ENCODE assay signal across 1 cellular context in the genomic region with DNA sequence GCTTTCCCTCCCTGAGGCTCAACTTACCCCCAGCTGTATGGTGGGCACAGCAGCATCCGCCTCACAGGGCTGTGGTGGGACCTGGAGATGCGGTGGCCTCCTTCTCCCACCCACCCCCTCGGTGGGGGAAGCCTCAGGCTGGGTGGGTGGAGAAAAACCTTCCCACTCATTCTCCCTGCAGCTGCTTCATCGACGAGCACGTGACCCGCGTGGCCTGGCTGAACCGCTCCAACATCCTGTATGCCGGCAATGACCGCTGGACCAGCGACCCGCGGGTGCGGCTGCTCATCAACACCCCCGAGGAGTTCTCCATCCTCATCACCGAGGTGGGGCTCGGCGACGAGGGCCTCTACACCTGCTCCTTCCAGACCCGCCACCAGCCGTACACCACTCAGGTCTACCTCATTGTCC.
TF ChIP-seq lines count a peak whose summit lies in the region.

No MANE protein-coding gene starts in this region.

TF ChIP-seq in K562, 482 proteins besides CTCF, POLR2A, EP300 and RAD21 (continues in another document):
- no peak for TF ChIP-seq DPF2 (IDR thresholded peaks at IDR 0.05)
- TF ChIP-seq, protein P1, sequence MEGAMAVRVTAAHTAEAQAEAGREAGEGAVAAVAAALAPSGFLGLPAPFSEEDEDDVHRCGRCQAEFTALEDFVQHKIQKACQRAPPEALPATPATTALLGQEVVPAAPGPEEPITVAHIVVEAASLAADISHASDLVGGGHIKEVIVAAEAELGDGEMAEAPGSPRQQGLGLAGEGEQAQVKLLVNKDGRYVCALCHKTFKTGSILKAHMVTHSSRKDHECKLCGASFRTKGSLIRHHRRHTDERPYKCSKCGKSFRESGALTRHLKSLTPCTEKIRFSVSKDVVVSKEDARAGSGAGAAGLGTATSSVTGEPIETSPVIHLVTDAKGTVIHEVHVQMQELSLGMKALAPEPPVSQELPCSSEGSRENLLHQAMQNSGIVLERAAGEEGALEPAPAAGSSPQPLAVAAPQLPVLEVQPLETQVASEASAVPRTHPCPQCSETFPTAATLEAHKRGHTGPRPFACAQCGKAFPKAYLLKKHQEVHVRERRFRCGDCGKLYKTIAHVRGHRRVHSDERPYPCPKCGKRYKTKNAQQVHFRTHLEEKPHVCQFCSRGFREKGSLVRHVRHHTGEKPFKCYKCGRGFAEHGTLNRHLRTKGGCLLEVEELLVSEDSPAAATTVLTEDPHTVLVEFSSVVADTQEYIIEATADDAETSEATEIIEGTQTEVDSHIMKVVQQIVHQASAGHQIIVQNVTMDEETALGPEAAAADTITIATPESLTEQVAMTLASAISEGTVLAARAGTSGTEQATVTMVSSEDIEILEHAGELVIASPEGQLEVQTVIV (CRISPR knock-in tag; IDR thresholded peaks at IDR 0.05; ENCODE audit: borderline replicate concordance), result no peak
- TF ChIP-seq, protein P2, sequence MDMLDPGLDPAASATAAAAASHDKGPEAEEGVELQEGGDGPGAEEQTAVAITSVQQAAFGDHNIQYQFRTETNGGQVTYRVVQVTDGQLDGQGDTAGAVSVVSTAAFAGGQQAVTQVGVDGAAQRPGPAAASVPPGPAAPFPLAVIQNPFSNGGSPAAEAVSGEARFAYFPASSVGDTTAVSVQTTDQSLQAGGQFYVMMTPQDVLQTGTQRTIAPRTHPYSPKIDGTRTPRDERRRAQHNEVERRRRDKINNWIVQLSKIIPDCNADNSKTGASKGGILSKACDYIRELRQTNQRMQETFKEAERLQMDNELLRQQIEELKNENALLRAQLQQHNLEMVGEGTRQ (CRISPR knock-in tag; IDR thresholded peaks at IDR 0.05), result peak; percentile 46; the same call in 1 of the 2 replicates
- no peak for TF ChIP-seq ZNF444 (CRISPR knock-in tag; IDR thresholded peaks at IDR 0.05)
- TF ChIP-seq, protein P3, sequence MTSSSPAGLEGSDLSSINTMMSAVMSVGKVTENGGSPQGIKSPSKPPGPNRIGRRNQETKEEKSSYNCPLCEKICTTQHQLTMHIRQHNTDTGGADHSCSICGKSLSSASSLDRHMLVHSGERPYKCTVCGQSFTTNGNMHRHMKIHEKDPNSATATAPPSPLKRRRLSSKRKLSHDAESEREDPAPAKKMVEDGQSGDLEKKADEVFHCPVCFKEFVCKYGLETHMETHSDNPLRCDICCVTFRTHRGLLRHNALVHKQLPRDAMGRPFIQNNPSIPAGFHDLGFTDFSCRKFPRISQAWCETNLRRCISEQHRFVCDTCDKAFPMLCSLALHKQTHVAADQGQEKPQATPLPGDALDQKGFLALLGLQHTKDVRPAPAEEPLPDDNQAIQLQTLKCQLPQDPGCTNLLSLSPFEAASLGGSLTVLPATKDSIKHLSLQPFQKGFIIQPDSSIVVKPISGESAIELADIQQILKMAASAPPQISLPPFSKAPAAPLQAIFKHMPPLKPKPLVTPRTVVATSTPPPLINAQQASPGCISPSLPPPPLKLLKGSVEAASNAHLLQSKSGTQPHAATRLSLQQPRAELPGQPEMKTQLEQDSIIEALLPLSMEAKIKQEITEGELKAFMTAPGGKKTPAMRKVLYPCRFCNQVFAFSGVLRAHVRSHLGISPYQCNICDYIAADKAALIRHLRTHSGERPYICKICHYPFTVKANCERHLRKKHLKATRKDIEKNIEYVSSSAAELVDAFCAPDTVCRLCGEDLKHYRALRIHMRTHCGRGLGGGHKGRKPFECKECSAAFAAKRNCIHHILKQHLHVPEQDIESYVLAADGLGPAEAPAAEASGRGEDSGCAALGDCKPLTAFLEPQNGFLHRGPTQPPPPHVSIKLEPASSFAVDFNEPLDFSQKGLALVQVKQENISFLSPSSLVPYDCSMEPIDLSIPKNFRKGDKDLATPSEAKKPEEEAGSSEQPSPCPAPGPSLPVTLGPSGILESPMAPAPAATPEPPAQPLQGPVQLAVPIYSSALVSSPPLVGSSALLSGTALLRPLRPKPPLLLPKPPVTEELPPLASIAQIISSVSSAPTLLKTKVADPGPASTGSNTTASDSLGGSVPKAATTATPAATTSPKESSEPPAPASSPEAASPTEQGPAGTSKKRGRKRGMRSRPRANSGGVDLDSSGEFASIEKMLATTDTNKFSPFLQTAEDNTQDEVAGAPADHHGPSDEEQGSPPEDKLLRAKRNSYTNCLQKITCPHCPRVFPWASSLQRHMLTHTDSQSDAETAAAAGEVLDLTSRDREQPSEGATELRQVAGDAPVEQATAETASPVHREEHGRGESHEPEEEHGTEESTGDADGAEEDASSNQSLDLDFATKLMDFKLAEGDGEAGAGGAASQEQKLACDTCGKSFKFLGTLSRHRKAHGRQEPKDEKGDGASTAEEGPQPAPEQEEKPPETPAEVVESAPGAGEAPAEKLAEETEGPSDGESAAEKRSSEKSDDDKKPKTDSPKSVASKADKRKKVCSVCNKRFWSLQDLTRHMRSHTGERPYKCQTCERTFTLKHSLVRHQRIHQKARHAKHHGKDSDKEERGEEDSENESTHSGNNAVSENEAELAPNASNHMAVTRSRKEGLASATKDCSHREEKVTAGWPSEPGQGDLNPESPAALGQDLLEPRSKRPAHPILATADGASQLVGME (CRISPR knock-in tag; IDR thresholded peaks at IDR 0.05), result no peak
- TF ChIP-seq, protein P4, sequence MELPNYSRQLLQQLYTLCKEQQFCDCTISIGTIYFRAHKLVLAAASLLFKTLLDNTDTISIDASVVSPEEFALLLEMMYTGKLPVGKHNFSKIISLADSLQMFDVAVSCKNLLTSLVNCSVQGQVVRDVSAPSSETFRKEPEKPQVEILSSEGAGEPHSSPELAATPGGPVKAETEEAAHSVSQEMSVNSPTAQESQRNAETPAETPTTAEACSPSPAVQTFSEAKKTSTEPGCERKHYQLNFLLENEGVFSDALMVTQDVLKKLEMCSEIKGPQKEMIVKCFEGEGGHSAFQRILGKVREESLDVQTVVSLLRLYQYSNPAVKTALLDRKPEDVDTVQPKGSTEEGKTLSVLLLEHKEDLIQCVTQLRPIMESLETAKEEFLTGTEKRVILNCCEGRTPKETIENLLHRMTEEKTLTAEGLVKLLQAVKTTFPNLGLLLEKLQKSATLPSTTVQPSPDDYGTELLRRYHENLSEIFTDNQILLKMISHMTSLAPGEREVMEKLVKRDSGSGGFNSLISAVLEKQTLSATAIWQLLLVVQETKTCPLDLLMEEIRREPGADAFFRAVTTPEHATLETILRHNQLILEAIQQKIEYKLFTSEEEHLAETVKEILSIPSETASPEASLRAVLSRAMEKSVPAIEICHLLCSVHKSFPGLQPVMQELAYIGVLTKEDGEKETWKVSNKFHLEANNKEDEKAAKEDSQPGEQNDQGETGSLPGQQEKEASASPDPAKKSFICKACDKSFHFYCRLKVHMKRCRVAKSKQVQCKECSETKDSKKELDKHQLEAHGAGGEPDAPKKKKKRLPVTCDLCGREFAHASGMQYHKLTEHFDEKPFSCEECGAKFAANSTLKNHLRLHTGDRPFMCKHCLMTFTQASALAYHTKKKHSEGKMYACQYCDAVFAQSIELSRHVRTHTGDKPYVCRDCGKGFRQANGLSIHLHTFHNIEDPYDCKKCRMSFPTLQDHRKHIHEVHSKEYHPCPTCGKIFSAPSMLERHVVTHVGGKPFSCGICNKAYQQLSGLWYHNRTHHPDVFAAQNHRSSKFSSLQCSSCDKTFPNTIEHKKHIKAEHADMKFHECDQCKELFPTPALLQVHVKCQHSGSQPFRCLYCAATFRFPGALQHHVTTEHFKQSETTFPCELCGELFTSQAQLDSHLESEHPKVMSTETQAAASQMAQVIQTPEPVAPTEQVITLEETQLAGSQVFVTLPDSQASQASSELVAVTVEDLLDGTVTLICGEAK (IDR thresholded peaks at IDR 0.05), result no peak
- TF ChIP-seq, protein P4 (CRISPR knock-in tag; IDR thresholded peaks at IDR 0.05), result no peak
- TF ChIP-seq ZNF41 (CRISPR knock-in tag; conservative IDR thresholded peaks at IDR 0.05), result no peak
- no peak for TF ChIP-seq ARID2 (IDR thresholded peaks at IDR 0.05)
- no peak for TF ChIP-seq MEF2A (IDR thresholded peaks at IDR 0.05; ENCODE audit: control insufficient read depth, low read depth, low read length)
- TF ChIP-seq, protein P5, sequence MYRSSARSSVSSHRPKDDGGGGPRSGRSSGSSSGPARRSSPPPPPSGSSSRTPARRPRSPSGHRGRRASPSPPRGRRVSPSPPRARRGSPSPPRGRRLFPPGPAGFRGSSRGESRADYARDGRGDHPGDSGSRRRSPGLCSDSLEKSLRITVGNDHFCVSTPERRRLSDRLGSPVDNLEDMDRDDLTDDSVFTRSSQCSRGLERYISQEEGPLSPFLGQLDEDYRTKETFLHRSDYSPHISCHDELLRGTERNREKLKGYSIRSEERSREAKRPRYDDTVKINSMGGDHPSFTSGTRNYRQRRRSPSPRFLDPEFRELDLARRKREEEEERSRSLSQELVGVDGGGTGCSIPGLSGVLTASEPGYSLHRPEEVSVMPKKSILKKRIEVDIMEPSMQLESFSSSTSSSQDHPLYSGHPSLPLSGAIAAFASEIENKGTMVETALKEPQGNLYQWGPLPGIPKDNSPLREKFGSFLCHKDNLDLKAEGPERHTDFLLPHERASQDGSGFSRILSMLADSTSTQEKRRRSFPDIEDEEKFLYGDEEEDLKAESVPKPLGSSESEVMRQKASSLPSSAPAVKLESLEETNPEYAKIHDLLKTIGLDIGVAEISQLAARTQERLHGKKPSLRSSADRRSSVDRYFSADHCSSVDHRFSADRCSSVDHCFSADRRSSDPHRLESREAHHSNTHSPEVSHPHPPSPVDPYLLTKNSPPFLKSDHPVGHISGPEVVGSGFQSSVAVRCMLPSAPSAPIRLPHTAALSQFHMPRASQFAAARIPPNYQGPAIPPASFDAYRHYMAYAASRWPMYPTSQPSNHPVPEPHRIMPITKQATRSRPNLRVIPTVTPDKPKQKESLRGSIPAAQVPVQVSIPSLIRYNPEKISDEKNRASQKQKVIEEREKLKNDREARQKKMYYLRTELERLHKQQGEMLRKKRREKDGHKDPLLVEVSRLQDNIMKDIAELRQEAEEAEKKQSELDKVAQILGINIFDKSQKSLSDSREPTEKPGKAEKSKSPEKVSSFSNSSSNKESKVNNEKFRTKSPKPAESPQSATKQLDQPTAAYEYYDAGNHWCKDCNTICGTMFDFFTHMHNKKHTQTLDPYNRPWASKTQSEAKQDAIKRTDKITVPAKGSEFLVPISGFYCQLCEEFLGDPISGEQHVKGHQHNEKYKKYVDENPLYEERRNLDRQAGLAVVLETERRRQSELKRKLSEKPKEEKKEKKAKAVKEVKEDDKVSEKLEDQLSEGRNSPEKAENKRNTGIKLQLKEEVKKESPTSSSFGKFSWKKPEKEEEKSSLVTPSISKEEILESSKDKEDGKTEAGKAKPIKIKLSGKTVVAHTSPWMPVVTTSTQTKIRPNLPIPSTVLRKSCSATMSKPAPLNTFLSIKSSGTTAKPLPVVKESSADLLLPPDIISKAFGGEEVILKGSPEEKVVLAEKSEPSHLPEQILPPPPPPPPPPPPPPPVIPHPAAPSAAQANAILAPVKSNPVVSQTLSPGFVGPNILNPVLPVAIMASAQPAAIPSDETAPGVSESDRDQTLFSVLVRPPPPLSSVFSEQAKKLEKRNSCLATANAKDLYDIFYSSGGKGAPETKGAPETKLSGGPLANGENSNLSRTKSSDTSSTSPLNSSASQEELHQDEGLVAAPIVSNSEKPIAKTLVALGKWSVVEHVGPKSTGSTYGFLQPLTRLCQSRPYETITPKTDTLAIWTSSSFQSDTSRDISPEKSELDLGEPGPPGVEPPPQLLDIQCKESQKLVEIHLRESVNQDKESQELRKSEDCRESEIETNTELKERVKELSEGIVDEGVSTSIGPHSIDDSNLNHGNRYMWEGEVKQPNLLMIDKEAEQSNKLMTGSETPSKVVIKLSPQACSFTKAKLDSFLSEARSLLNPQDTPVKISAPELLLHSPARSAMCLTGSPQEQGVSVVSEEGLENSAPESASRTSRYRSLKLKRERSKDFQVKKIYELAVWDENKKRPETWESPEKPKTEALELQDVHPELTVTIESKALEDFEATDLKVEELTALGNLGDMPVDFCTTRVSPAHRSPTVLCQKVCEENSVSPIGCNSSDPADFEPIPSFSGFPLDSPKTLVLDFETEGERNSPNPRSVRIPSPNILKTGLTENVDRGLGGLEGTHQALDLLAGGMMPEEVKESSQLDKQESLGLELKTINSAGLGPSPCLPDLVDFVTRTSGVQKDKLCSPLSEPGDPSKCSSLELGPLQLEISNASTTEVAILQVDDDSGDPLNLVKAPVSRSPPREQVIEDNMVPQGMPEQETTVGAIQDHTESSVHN (IDR thresholded peaks at IDR 0.05; ENCODE audit: borderline replicate concordance in 1 of 2, low read depth in 1 of 2), result no peak
- no peak for TF ChIP-seq POLR3G (IDR thresholded peaks at IDR 0.05; ENCODE audit: extremely low read depth, insufficient read length, insufficient replicate concordance)
- TF ChIP-seq, protein P6, sequence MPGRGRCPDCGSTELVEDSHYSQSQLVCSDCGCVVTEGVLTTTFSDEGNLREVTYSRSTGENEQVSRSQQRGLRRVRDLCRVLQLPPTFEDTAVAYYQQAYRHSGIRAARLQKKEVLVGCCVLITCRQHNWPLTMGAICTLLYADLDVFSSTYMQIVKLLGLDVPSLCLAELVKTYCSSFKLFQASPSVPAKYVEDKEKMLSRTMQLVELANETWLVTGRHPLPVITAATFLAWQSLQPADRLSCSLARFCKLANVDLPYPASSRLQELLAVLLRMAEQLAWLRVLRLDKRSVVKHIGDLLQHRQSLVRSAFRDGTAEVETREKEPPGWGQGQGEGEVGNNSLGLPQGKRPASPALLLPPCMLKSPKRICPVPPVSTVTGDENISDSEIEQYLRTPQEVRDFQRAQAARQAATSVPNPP (IDR thresholded peaks at IDR 0.05; ENCODE audit: borderline replicate concordance, insufficient read depth, insufficient read length), result no peak
- no peak for TF ChIP-seq MEF2D (tag; conservative IDR thresholded peaks at IDR 0.05; ENCODE audit: low read depth)
